Comparison of ENCODE assay signal across 16 cellular contexts in genomic region chr22:23246982-23247766, GRCh38.
DNase-seq lines count a peak whose midpoint lies in the region; ATAC-seq and TF ChIP-seq lines count a peak whose summit lies in the region.
"Had no signal": no experiment of that assay in that cellular context is flagged by ENCODE, and none has a peak within 500 bp of the region (broad histone marks: within the 10 kb centered on the region; RNA-seq: fewer than 3 reads in every experiment).

No MANE protein-coding gene starts in this region.

- CTCF ChIA-PET in activated CD8-positive, alpha-beta T cell treated with anti-CD3 and anti-CD28 coated beads for 36 hours (lab: Charles Lee): interaction anchor here (0.6 to 0.8 kb wide), 2 partner anchors 36 to 73 kb away, joined by 3 to 4 read pairs; no protein-coding TSS in a partner anchor
- CTCF ChIA-PET in activated CD8-positive, alpha-beta T cell treated with anti-CD3 and anti-CD28 coated beads, Interleukin-2, amount 10 ng/mL, durations not matched to agents 7 days and 5 days (lab: Charles Lee): no interaction called here

- peak overlapping the region; percentile 52 for H3K23ac ChIP-seq in neuronal stem cell (ENCODE audit: low read depth, low read length, poor library complexity)

- no peaks in the 10 kb centered on the region for H3K9me3 ChIP-seq in neuronal stem cell (replicated peaks in 1 of 2; ENCODE audit: control insufficient read depth in 2 of 2, insufficient read depth in 1 of 2, low read depth in 1 of 2, low read length in 2 of 2)
- H3K9me3 ChIP-seq: prostate gland, transverse colon had no signal

- no peak overlapping the region for H2AFZ ChIP-seq in neuronal stem cell (ENCODE audit: low read length)
- H2AFZ ChIP-seq: PC-9 had no signal

- H3K4me3 Mint-ChIP-seq in activated CD8-positive, alpha-beta T cell treated with anti-CD3 and anti-CD28 coated beads for 36 hours: no peak overlapping the region
- no peak overlapping the region for H3K4me3 Mint-ChIP-seq in activated CD8-positive, alpha-beta T cell treated with anti-CD3 and anti-CD28 coated beads, Interleukin-2, amount 10 ng/mL, durations not matched to agents 7 days and 5 days
- no peak overlapping the region for H3K4me3 Mint-ChIP-seq in activated T-helper 17 cell treated with anti-CD3 and anti-CD28 coated beads, Interleukin-2, amount 50 U/mL, for 72 hours
- H3K4me3 Mint-ChIP-seq: T-helper 1 cell treated with Interleukin-12 subunit alpha and Interleukin-12 subunit beta and Interleukin-4 antibody, amounts not matched to agents 30 μg/mL and 1 μg/mL, for 36 hours had no signal

- no peak for ATAC-seq in activated CD8-positive, alpha-beta T cell treated with anti-CD3 and anti-CD28 coated beads for 36 hours
- no peak for ATAC-seq in activated CD8-positive, alpha-beta T cell treated with anti-CD3 and anti-CD28 coated beads, Interleukin-2, amount 10 ng/mL, durations not matched to agents 7 days and 5 days
- ATAC-seq in activated T-helper 17 cell treated with anti-CD3 and anti-CD28 coated beads, Interleukin-2, amount 50 U/mL, for 72 hours (replicated peaks): no peak
- no peak for ATAC-seq in HG03175 (IDR thresholded peaks at IDR 0.05; ENCODE audit: unreplicated experiment)
- ATAC-seq in HG02642 (IDR thresholded peaks at IDR 0.05; ENCODE audit: poor library complexity, unreplicated experiment): no peak
- ATAC-seq: foreskin keratinocyte had no signal

- no peak overlapping the region for H4K8ac ChIP-seq in neuronal stem cell (ENCODE audit: low read depth, low read length)

- peaks cover 22 to 33% of the 10 kb centered on the region in 2 donors for H3K4me1 ChIP-seq in neuronal stem cell (ENCODE audit: control insufficient read depth in 2 of 2, insufficient read depth in 1 of 2, low read depth in 1 of 2, low read length in 2 of 2)
- H3K4me1 ChIP-seq: prostate gland had no signal

- no CpG with 5 or more reads among the region's 13 CpGs for WGBS in neuronal stem cell (ENCODE audit: extremely low coverage in 2 of 2, insufficient read length in 2 of 2, insufficient replicate concordance in 1 of 2), 2 donors

- peak overlapping the region; percentile 60 for H3K18ac ChIP-seq in neuronal stem cell (ENCODE audit: low read length)

- H3K27ac ChIP-seq in neuronal stem cell (replicated peaks; ENCODE audit: low read length): no peak overlapping the region
- H3K27ac ChIP-seq: foreskin keratinocyte, PC-9, prostate gland, transverse colon had no signal

- H3K4me3 ChIP-seq in neuronal stem cell (ENCODE audit: low read length in 2 of 2): no peak overlapping the region
- H3K4me3 ChIP-seq: PC-9, prostate gland, transverse colon had no signal

- peaks cover 14% of the 10 kb centered on the region for H3K79me1 ChIP-seq in neuronal stem cell (ENCODE audit: low read depth, low read length)

- H3K27ac Mint-ChIP-seq in activated CD8-positive, alpha-beta T cell treated with anti-CD3 and anti-CD28 coated beads for 36 hours: peak overlapping the region; percentile 9
- no peak overlapping the region for H3K27ac Mint-ChIP-seq in activated CD8-positive, alpha-beta T cell treated with anti-CD3 and anti-CD28 coated beads, Interleukin-2, amount 10 ng/mL, durations not matched to agents 7 days and 5 days
- peak overlapping the region; percentile 72 for H3K27ac Mint-ChIP-seq in activated T-helper 17 cell treated with anti-CD3 and anti-CD28 coated beads, Interleukin-2, amount 50 U/mL, for 72 hours

- H3K36me3 Mint-ChIP-seq in activated CD8-positive, alpha-beta T cell treated with anti-CD3 and anti-CD28 coated beads for 36 hours (ENCODE audit: low read depth): no peaks in the 10 kb centered on the region
- H3K36me3 Mint-ChIP-seq in activated CD8-positive, alpha-beta T cell treated with anti-CD3 and anti-CD28 coated beads, Interleukin-2, amount 10 ng/mL, durations not matched to agents 7 days and 5 days (ENCODE audit: low read depth): peaks cover 1% of the 10 kb centered on the region
- peaks cover 6% of the 10 kb centered on the region for H3K36me3 Mint-ChIP-seq in activated T-helper 17 cell treated with anti-CD3 and anti-CD28 coated beads, Interleukin-2, amount 50 U/mL, for 72 hours (ENCODE audit: low read depth)

- H2AK5ac ChIP-seq in neuronal stem cell (ENCODE audit: low read depth, low read length): peak overlapping the region; percentile 63

- no peak for TF ChIP-seq CTCF in activated CD8-positive, alpha-beta T cell treated with anti-CD3 and anti-CD28 coated beads for 36 hours (IDR thresholded peaks at IDR 0.05)

- no peak overlapping the region for H3K4me2 ChIP-seq in neuronal stem cell (ENCODE audit: insufficient read depth, low read length, poor library complexity, severe bottlenecking)

- no peak overlapping the region for H2BK15ac ChIP-seq in neuronal stem cell (ENCODE audit: low read length)

- no peaks in the 10 kb centered on the region for H3K27me3 ChIP-seq in neuronal stem cell (ENCODE audit: control insufficient read depth in 3 of 3, insufficient read depth in 3 of 3, low read depth in 1 of 3, low read length in 3 of 3)
- H3K27me3 ChIP-seq: foreskin keratinocyte, transverse colon had no signal

- H3K4ac ChIP-seq in neuronal stem cell (ENCODE audit: low read length): no peak overlapping the region

- no peak overlapping the region for H2BK12ac ChIP-seq in neuronal stem cell (ENCODE audit: low read length)

- no peak overlapping the region for H3K14ac ChIP-seq in neuronal stem cell (ENCODE audit: low read length)

- H3K9ac ChIP-seq in neuronal stem cell (ENCODE audit: low read depth, low read length, poor library complexity): no peak overlapping the region

- no peak overlapping the region for H2BK5ac ChIP-seq in neuronal stem cell (ENCODE audit: low read length)

- H3K4me1 Mint-ChIP-seq in activated CD8-positive, alpha-beta T cell treated with anti-CD3 and anti-CD28 coated beads for 36 hours (ENCODE audit: low read depth): peaks cover 83% of the 10 kb centered on the region
- peaks cover 68% of the 10 kb centered on the region for H3K4me1 Mint-ChIP-seq in activated CD8-positive, alpha-beta T cell treated with anti-CD3 and anti-CD28 coated beads, Interleukin-2, amount 10 ng/mL, durations not matched to agents 7 days and 5 days (ENCODE audit: low read depth)
- H3K4me1 Mint-ChIP-seq in activated T-helper 17 cell treated with anti-CD3 and anti-CD28 coated beads, Interleukin-2, amount 50 U/mL, for 72 hours: peaks cover 42% of the 10 kb centered on the region

- no peak overlapping the region for H2BK120ac ChIP-seq in neuronal stem cell (ENCODE audit: low read depth, low read length)

- H3K9me3 Mint-ChIP-seq in activated CD8-positive, alpha-beta T cell treated with anti-CD3 and anti-CD28 coated beads for 36 hours: no peaks in the 10 kb centered on the region
- H3K9me3 Mint-ChIP-seq in activated CD8-positive, alpha-beta T cell treated with anti-CD3 and anti-CD28 coated beads, Interleukin-2, amount 10 ng/mL, durations not matched to agents 7 days and 5 days (ENCODE audit: insufficient read depth): no peaks in the 10 kb centered on the region
- no peaks in the 10 kb centered on the region for H3K9me3 Mint-ChIP-seq in activated T-helper 17 cell treated with anti-CD3 and anti-CD28 coated beads, Interleukin-2, amount 50 U/mL, for 72 hours
- H3K9me3 Mint-ChIP-seq: T-helper 1 cell treated with Interleukin-12 subunit alpha and Interleukin-12 subunit beta and Interleukin-4 antibody, amounts not matched to agents 30 μg/mL and 1 μg/mL, for 36 hours had no signal

- DNase-seq in activated CD8-positive, alpha-beta T cell treated with anti-CD3 and anti-CD28 coated beads for 36 hours: no peak
- DNase-seq in activated CD8-positive, alpha-beta T cell treated with anti-CD3 and anti-CD28 coated beads, Interleukin-2, amount 10 ng/mL, durations not matched to agents 7 days and 5 days: no peak
- DNase-seq in NCI-H2029 treated with DMSO at 0.1 percent for 48 hours (lab: John Stamatoyannopoulos, UW) (peak; percentile 61), neuronal stem cell (ENCODE audit: low spot score) (no peak)
- no peak for DNase-seq in activated effector memory CD4-positive, alpha-beta T cell treated with Interleukin-2 at 50 U/mL for 16 hours
- DNase-seq: activated CD4-positive, alpha-beta T cell treated with anti-CD3 and anti-CD28 coated beads for 48 hours; activated gamma-delta T cell; foreskin keratinocyte; NCI-H2081 treated with DMSO at 0.1 percent for 48 hours; PC-9; transverse colon had no signal

- H4K91ac ChIP-seq in neuronal stem cell (ENCODE audit: low read depth, low read length, poor library complexity): no peak overlapping the region

- POLR2A ChIA-PET in activated CD8-positive, alpha-beta T cell treated with anti-CD3 and anti-CD28 coated beads for 36 hours (lab: Charles Lee): no interaction called here
- POLR2A ChIA-PET in activated CD8-positive, alpha-beta T cell treated with anti-CD3 and anti-CD28 coated beads, Interleukin-2, amount 10 ng/mL, durations not matched to agents 7 days and 5 days (lab: Charles Lee): no interaction called here

- intact Hi-C loops in activated CD8-positive, alpha-beta T cell treated with anti-CD3 and anti-CD28 coated beads for 36 hours (cut with micrococcal nuclease): no loop called here

- H3K27me3 Mint-ChIP-seq in activated CD8-positive, alpha-beta T cell treated with anti-CD3 and anti-CD28 coated beads for 36 hours: no peaks in the 10 kb centered on the region
- no peaks in the 10 kb centered on the region for H3K27me3 Mint-ChIP-seq in activated CD8-positive, alpha-beta T cell treated with anti-CD3 and anti-CD28 coated beads, Interleukin-2, amount 10 ng/mL, durations not matched to agents 7 days and 5 days (ENCODE audit: low read depth)
- H3K27me3 Mint-ChIP-seq in activated T-helper 17 cell treated with anti-CD3 and anti-CD28 coated beads, Interleukin-2, amount 50 U/mL, for 72 hours: no peaks in the 10 kb centered on the region

- peaks cover 0 to 2% of the 10 kb centered on the region in 2 donors for H3K36me3 ChIP-seq in neuronal stem cell (replicated peaks in 1 of 2; ENCODE audit: control insufficient read depth in 2 of 2, insufficient read depth in 2 of 2, low read length in 2 of 2)
- H3K36me3 ChIP-seq: prostate gland, transverse colon had no signal
